ENCODE assay signal across 8 cellular contexts in genomic region chr3:169966951-169967915, GRCh38. TPM values are rescaled to one million over a fixed set of nuclear protein-coding genes. Genes with fewer than 3 reads are reported as not detected.
DNase-seq lines count a peak whose midpoint lies in the region; ATAC-seq and TF ChIP-seq lines count a peak whose summit lies in the region.

No MANE protein-coding gene starts in this region.

- TF ChIP-seq CTCF in PC-9 (conservative IDR thresholded peaks at IDR 0.05) (no peak), uterus (IDR thresholded peaks at IDR 0.05) (no peak)

- H3K9me2 ChIP-seq in PC-9 (ENCODE audit: insufficient read depth) = no peaks in the 10 kb centered on the region

- H3F3A ChIP-seq in PC-9 (ENCODE audit: insufficient read depth, low read depth) = peaks cover 3% of the 10 kb centered on the region; the same call in 1 of the 2 replicates

- H3K27me3 ChIP-seq in PC-9 (ENCODE audit: insufficient read depth, low read depth) (no peaks in the 10 kb centered on the region), uterus (no peaks in the 10 kb centered on the region)

- peak overlapping the region; percentile 85 for H3K4me2 ChIP-seq in PC-9

- TF ChIP-seq POLR2A in uterus (IDR thresholded peaks at IDR 0.05) = no peak

- intact Hi-C loops in PC-9 (cut with micrococcal nuclease; ENCODE audit: unreplicated experiment) = loop anchor here (1.0 to 5.0 kb wide), 6 partner anchors 80 to 925 kb away; partner anchors contain the start of gene MYNN
- intact Hi-C loops in uterus (cut with DNase I; ENCODE audit: low total_unique reads) = no loop called here

- peaks cover 7 to 23% of the 10 kb centered on the region in 2 donors for H3K36me3 Mint-ChIP-seq in activated naive CD4-positive, alpha-beta T cell treated with anti-CD3 and anti-CD28 coated beads, Interleukin-2, amount 50 U/mL, for 72 hours

- H3K9me3 Mint-ChIP-seq in activated naive CD4-positive, alpha-beta T cell treated with anti-CD3 and anti-CD28 coated beads, Interleukin-2, amount 50 U/mL, for 72 hours = peaks cover 8 to 15% of the 10 kb centered on the region in 2 donors

- H3K4me3 ChIP-seq in PC-9 (peak overlapping the region; percentile 63), uterus (peak overlapping the region; percentile 80 to 100)

- H3K4me1 ChIP-seq in PC-9 (replicated peaks; ENCODE audit: insufficient read depth) = peaks cover 25% of the 10 kb centered on the region
- H3K4me1 ChIP-seq in uterus = peaks cover 4 to 7% of the 10 kb centered on the region in 2 donors

- DNase-seq in CMK (ENCODE audit: low read depth) = peak; percentile 54
- peak; percentile 56 to 65 for DNase-seq in PC-9
- DNase-seq in activated naive CD4-positive, alpha-beta T cell treated with anti-CD3 and anti-CD28 coated beads, Interleukin-2, amount 50 U/mL, for 72 hours (ENCODE audit: low spot score in 2 of 2) = peak in 1 of 2 donors; percentile 39
- peak; percentile 53 for DNase-seq in globus pallidus (ENCODE audit: low spot score)
- peak in 30 of 56 donors; percentile 16 to 87 (median 58) for DNase-seq in nucleus accumbens (lab: John Stamatoyannopoulos, UW)
- DNase-seq in uterus = no peak

- H3K27ac Mint-ChIP-seq in activated naive CD4-positive, alpha-beta T cell treated with anti-CD3 and anti-CD28 coated beads, Interleukin-2, amount 50 U/mL, for 72 hours = peak overlapping the region; percentile 98 to 99

- H3K27ac ChIP-seq in PC-9 (peak overlapping the region; percentile 54), uterus (peak overlapping the region; percentile 95 to 100)

- peaks cover 48% of the 10 kb centered on the region for H4K20me1 ChIP-seq in PC-9 (ENCODE audit: insufficient read depth)

- peaks cover 58% of the 10 kb centered on the region for H3K79me2 ChIP-seq in PC-9 (ENCODE audit: low read depth)

- POLR2A ChIA-PET in PC-9 (lab: Charles Lee; ENCODE audit: unreplicated experiment) = interaction anchor here (0.5 to 0.9 kb wide), 8 partner anchors 82 to 794 kb away, joined by 3 to 8 read pairs (median 6); partner anchors contain the start of genes LRRC34, LRRIQ4 and MYNN

- TSS peak; percentile 51 for BruUV-seq in PC-9 (replicated peaks; lab: Mats Ljungman, UMichigan)

- peaks cover 26% of the 10 kb centered on the region for H3K36me3 ChIP-seq in PC-9 (ENCODE audit: low read depth)
- no peaks in the 10 kb centered on the region for H3K36me3 ChIP-seq in uterus

- ATAC-seq in GM19463 (IDR thresholded peaks at IDR 0.05; ENCODE audit: unreplicated experiment) (peak; percentile 31), HG03565 (IDR thresholded peaks at IDR 0.05; ENCODE audit: unreplicated experiment) (peak; percentile 15)
- ATAC-seq in activated naive CD4-positive, alpha-beta T cell treated with anti-CD3 and anti-CD28 coated beads, Interleukin-2, amount 50 U/mL, for 72 hours = peak; percentile 60 to 77

- H3K9me3 ChIP-seq in PC-9 (ENCODE audit: insufficient read depth, low read depth) = 0 out of 2 replicates have a peak, but pooled peaks cover 4% of the 10 kb centered on the region
- H3K9me3 ChIP-seq in uterus = no peaks in the 10 kb centered on the region

- CTCF ChIA-PET in PC-9 (lab: Charles Lee) = interaction anchor here (0.7 kb wide), 1 partner anchor 418 kb away, joined by 3 read pairs; no protein-coding TSS in a partner anchor

- H2AFZ ChIP-seq in PC-9 = peak overlapping the region; percentile 96

RNA-seq across cellular contexts. Expression of gene SEC62, which starts 0.6 kb away (rescaled TPM):
- total RNA-seq in PC-9 (2021) (61.8 and 99.6 TPM in 2 replicates), uterus (100 to 1,000 TPM in 1 of 4 donors, 10 to 100 TPM in 3; 20.0 to 195 (median 65.2) TPM)
- 10 to 100 TPM; 52.1 to 81.9 TPM for total RNA-seq in activated naive CD4-positive, alpha-beta T cell treated with anti-CD3 and anti-CD28 coated beads, Interleukin-2, amount 50 U/mL, for 72 hours

RNA-seq across cellular contexts. Expression of gene SAMD7, which starts 55.9 kb away (rescaled TPM):
- total RNA-seq in PC-9 (2021) (not detected in 2 replicates), uterus (not detected)
- total RNA-seq in activated naive CD4-positive, alpha-beta T cell treated with anti-CD3 and anti-CD28 coated beads, Interleukin-2, amount 50 U/mL, for 72 hours = not detected

Comparison
In these comparisons a context has a peak if more than half of its experiments do, and no peak if none do; other contexts are left out.
1. DNase-seq: peak in CMK (single experiment), PC-9 (2 of 2), globus pallidus (single experiment) and nucleus accumbens (30 of 56); none in uterus (0 of 2).
2. ATAC-seq: peak in every context shown above with its lines; median percentile 68 in activated naive CD4-positive, alpha-beta T cell treated with anti-CD3 and anti-CD28 coated beads, Interleukin-2, amount 50 U/mL, for 72 hours; 31 in GM19463; 15 in HG03565.